In genomic region chr4:123398803-123399637, GRCh38 we compare ENCODE assay signal across 7 cellular contexts.
DNase-seq lines count a peak whose midpoint lies in the region; ATAC-seq, FAIRE-seq and TF ChIP-seq lines count a peak whose summit lies in the region.

No MANE protein-coding gene starts in this region.

- in situ Hi-C loops in GM13977 (cut with MboI; ENCODE audit: low pct_unique_long_range_greater_than_20kb, low sequenced_read_pairs, unreplicated experiment), result loop anchor here (25.0 kb wide), 1 partner anchor 263 kb away; no protein-coding TSS in a partner anchor

- peaks cover 15 to 17% of the 10 kb centered on the region in 2 donors for H3K36me3 ChIP-seq in mucosa of rectum (ENCODE audit: control insufficient read depth in 2 of 2, insufficient read depth in 2 of 2, low read length in 2 of 2)

- peak overlapping the region; percentile 90 to 91 for H3K4me3 ChIP-seq in mucosa of rectum (ENCODE audit: low read length in 2 of 2)

- no peaks in the 10 kb centered on the region for H3K9me3 ChIP-seq in mucosa of rectum (ENCODE audit: control insufficient read depth in 2 of 2, low read length in 2 of 2)

- H3K27ac ChIP-seq in mucosa of rectum (ENCODE audit: low read depth in 2 of 2, low read length in 2 of 2), result peak overlapping the region; percentile 93 to 96

- H3K27me3 ChIP-seq in mucosa of rectum (ENCODE audit: control insufficient read depth in 2 of 2, insufficient read depth in 2 of 2, low read length in 2 of 2), result no peaks in the 10 kb centered on the region

- peaks cover 3 to 9% of the 10 kb centered on the region in 2 donors for H3K4me1 ChIP-seq in mucosa of rectum (ENCODE audit: control insufficient read depth in 2 of 2, insufficient read depth in 2 of 2, low read length in 2 of 2)

- peak; percentile 17 for TF ChIP-seq CTCF in GM13977 (IDR thresholded peaks at IDR 0.05; ENCODE audit: extremely low read depth, insufficient read depth, missing control alignments)

- FAIRE-seq in endometrium (lab: Jason Lieb, UNC), result peak; percentile 31

- peak overlapping the region; percentile 96 for H3K9ac ChIP-seq in mucosa of rectum (ENCODE audit: low read depth in 1 of 2, low read length in 2 of 2)

- peak; percentile 22 for ATAC-seq in HG02763 (IDR thresholded peaks at IDR 0.05; ENCODE audit: unreplicated experiment)
- ATAC-seq in stimulated activated naive CD8-positive, alpha-beta T cell treated with anti-CD3 and anti-CD28 coated beads, Interleukin-15, Interleukin-2, amounts not matched to agents 100 U/mL and 50 U/mL, for 24 hours, result peak; percentile 65

- DNase-seq in GM13977 (ENCODE audit: low spot score), result peak; percentile 60
- peak; percentile 49 to 82 for DNase-seq in NCI-H526 (lab: John Stamatoyannopoulos, UW)
- DNase-seq in activated CD8-positive, alpha-beta memory T cell treated with anti-CD3 and anti-CD28 coated beads, Interleukin-2, amount 50 U/mL, for 4 hours, result peak; percentile 59
- peak; percentile 79 for DNase-seq in stimulated activated naive CD8-positive, alpha-beta T cell treated with anti-CD3 and anti-CD28 coated beads, Interleukin-15, Interleukin-2, amounts not matched to agents 100 U/mL and 50 U/mL, for 24 hours

Comparison
In these comparisons a context has a peak if more than half of its experiments do, and no peak if none do; other contexts are left out.
1. Peak in every context shown above with its lines: DNase-seq, ATAC-seq, H3K4me3 ChIP-seq and H3K27ac ChIP-seq.